In the genomic region with DNA sequence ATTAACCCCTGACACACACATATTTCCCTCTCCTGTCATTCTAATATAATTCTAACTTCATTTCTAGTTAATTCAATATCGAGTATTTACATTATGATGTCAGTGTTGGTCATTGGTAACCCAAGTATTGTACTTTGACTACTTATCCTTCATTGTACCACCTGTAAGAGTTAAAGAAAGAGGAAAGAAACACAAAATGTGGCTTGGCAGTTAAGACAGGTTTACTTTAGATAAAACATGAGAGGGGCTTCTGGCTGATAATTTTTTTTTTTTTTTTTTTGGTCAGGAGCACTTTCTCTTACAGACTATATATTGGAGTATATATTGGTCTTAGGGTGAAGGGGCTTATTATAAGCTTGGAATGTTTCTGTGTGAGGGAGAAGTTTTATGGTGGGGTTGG, we compare ENCODE assay signal across 1 cellular context.
TF ChIP-seq lines count a peak whose summit lies in the region.

No MANE protein-coding gene starts in this region.

TF ChIP-seq in K562, 482 proteins besides CTCF, POLR2A, EP300 and RAD21 (continued from another document):
- TF ChIP-seq, protein P1, sequence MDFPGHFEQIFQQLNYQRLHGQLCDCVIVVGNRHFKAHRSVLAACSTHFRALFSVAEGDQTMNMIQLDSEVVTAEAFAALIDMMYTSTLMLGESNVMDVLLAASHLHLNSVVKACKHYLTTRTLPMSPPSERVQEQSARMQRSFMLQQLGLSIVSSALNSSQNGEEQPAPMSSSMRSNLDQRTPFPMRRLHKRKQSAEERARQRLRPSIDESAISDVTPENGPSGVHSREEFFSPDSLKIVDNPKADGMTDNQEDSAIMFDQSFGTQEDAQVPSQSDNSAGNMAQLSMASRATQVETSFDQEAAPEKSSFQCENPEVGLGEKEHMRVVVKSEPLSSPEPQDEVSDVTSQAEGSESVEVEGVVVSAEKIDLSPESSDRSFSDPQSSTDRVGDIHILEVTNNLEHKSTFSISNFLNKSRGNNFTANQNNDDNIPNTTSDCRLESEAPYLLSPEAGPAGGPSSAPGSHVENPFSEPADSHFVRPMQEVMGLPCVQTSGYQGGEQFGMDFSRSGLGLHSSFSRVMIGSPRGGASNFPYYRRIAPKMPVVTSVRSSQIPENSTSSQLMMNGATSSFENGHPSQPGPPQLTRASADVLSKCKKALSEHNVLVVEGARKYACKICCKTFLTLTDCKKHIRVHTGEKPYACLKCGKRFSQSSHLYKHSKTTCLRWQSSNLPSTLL (IDR thresholded peaks at IDR 0.05): no peak
- TF ChIP-seq CSDE1 (IDR thresholded peaks at IDR 0.05) (no peak), TRIM24 (IDR thresholded peaks at IDR 0.05) (peak in 1 of 2 experiments; percentile 73; a peak in 1 of 4 replicates), ZEB2 (IDR thresholded peaks at IDR 0.05) (0 out of 2 replicates have a peak, but pooled peaks have one; percentile 23), BDP1 (IDR thresholded peaks at IDR 0.05; ENCODE audit: insufficient read depth, insufficient read length) (no peak), FOS (IDR thresholded peaks at IDR 0.05; ENCODE audit: extremely low read depth, insufficient read length) (no peak), POLR2H (tag; IDR thresholded peaks at IDR 0.05; ENCODE audit: low read depth) (no peak), HLTF (IDR thresholded peaks at IDR 0.05) (peak; percentile 100), JUN (IDR thresholded peaks at IDR 0.05; ENCODE audit: borderline replicate concordance, low read depth, low read length) (no peak), JUN (CRISPR knock-in tag; IDR thresholded peaks at IDR 0.05; ENCODE audit: borderline replicate concordance) (no peak), RBM25 (IDR thresholded peaks at IDR 0.05; ENCODE audit: low read depth, low read length, severe bottlenecking) (peak; percentile 96), CBX1 (IDR thresholded peaks at IDR 0.05; ENCODE audit: low read depth) (0 out of 2 replicates have a peak, but pooled peaks have one; percentile 54), HDAC1 (IDR thresholded peaks at IDR 0.05) (no peak), SMARCA5 (IDR thresholded peaks at IDR 0.05) (peak; percentile 59; the same call in 1 of the 2 replicates), KDM1A (IDR thresholded peaks at IDR 0.05) (0 out of 4 replicates have a peak, but pooled peaks of 1 of the 2 experiments have one; percentile 26), TRIM28 (IDR thresholded peaks at IDR 0.05) (peak; percentile 91), ZBTB8A (IDR thresholded peaks at IDR 0.05; ENCODE audit: partially characterized antibody) (no peak), ARNT (IDR thresholded peaks at IDR 0.05) (0 out of 4 replicates have a peak, but pooled peaks of 1 of the 2 experiments have one; percentile 43)
- TF ChIP-seq, protein P2, sequence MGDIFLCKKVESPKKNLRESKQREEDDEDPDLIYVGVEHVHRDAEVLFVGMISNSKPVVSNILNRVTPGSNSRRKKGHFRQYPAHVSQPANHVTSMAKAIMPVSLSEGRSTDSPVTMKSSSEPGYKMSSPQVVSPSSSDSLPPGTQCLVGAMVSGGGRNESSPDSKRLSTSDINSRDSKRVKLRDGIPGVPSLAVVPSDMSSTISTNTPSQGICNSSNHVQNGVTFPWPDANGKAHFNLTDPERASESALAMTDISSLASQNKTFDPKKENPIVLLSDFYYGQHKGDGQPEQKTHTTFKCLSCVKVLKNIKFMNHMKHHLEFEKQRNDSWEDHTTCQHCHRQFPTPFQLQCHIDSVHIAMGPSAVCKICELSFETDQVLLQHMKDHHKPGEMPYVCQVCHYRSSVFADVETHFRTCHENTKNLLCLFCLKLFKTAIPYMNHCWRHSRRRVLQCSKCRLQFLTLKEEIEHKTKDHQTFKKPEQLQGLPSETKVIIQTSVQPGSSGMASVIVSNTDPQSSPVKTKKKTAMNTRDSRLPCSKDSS (IDR thresholded peaks at IDR 0.05; ENCODE audit: low read depth, partially characterized antibody): peak; percentile 74
- TF ChIP-seq, protein P3, sequence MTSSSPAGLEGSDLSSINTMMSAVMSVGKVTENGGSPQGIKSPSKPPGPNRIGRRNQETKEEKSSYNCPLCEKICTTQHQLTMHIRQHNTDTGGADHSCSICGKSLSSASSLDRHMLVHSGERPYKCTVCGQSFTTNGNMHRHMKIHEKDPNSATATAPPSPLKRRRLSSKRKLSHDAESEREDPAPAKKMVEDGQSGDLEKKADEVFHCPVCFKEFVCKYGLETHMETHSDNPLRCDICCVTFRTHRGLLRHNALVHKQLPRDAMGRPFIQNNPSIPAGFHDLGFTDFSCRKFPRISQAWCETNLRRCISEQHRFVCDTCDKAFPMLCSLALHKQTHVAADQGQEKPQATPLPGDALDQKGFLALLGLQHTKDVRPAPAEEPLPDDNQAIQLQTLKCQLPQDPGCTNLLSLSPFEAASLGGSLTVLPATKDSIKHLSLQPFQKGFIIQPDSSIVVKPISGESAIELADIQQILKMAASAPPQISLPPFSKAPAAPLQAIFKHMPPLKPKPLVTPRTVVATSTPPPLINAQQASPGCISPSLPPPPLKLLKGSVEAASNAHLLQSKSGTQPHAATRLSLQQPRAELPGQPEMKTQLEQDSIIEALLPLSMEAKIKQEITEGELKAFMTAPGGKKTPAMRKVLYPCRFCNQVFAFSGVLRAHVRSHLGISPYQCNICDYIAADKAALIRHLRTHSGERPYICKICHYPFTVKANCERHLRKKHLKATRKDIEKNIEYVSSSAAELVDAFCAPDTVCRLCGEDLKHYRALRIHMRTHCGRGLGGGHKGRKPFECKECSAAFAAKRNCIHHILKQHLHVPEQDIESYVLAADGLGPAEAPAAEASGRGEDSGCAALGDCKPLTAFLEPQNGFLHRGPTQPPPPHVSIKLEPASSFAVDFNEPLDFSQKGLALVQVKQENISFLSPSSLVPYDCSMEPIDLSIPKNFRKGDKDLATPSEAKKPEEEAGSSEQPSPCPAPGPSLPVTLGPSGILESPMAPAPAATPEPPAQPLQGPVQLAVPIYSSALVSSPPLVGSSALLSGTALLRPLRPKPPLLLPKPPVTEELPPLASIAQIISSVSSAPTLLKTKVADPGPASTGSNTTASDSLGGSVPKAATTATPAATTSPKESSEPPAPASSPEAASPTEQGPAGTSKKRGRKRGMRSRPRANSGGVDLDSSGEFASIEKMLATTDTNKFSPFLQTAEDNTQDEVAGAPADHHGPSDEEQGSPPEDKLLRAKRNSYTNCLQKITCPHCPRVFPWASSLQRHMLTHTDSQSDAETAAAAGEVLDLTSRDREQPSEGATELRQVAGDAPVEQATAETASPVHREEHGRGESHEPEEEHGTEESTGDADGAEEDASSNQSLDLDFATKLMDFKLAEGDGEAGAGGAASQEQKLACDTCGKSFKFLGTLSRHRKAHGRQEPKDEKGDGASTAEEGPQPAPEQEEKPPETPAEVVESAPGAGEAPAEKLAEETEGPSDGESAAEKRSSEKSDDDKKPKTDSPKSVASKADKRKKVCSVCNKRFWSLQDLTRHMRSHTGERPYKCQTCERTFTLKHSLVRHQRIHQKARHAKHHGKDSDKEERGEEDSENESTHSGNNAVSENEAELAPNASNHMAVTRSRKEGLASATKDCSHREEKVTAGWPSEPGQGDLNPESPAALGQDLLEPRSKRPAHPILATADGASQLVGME (CRISPR knock-in tag; IDR thresholded peaks at IDR 0.05): no peak
- TF ChIP-seq, protein P4, sequence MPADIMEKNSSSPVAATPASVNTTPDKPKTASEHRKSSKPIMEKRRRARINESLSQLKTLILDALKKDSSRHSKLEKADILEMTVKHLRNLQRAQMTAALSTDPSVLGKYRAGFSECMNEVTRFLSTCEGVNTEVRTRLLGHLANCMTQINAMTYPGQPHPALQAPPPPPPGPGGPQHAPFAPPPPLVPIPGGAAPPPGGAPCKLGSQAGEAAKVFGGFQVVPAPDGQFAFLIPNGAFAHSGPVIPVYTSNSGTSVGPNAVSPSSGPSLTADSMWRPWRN (IDR thresholded peaks at IDR 0.05; ENCODE audit: low read depth): no peak
